In genomic region chr1:185209357-185209756, GRCh38 we compare ENCODE assay signal across 2 cellular contexts. TPM values are rescaled to one million over a fixed set of nuclear protein-coding genes. Genes with fewer than 3 reads are reported as not detected.
DNase-seq lines count a peak whose midpoint lies in the region; ATAC-seq, FAIRE-seq and TF ChIP-seq lines count a peak whose summit lies in the region.
"Not testable (repeated sequence)": the region's sequence is repeated elsewhere in the genome, so short reads cannot be mapped to it uniquely, and the experiment has no call there.

No MANE protein-coding gene starts in this region.

- H3K9ac ChIP-seq in K562 (ENCODE audit: insufficient read depth in 1 of 2, low read depth in 2 of 2, low read length in 2 of 2) = not testable (repeated sequence)

- in situ Hi-C loops in K562 (cut with MboI) = not testable (repeated sequence)

- POLR2A ChIA-PET in HEK293 (lab: Yijun Ruan, JAX); K562 (lab: Yijun Ruan, JAX): not testable (repeated sequence)

- intact Hi-C loops in K562 (cut with micrococcal nuclease) = loop anchor here (10.0 kb wide), 4 partner anchors 105 to 465 kb away; partner anchors contain the start of gene IVNS1ABP

- TF ChIP-seq POLR2A in K562 (conservative IDR thresholded peaks at IDR 0.05) = not testable (repeated sequence)

- not testable (repeated sequence) for H3K79me2 ChIP-seq in K562 (ENCODE audit: control insufficient read depth, insufficient read depth, low read length)

- not testable (repeated sequence) for H3K4me2 ChIP-seq in K562 (ENCODE audit: insufficient read depth, low read length)

- TF ChIP-seq RAD21 in K562 (CRISPR knock-in tag; conservative IDR thresholded peaks at IDR 0.05 in 1 of 2, IDR thresholded peaks at IDR 0.05 in 1 of 2) = not testable (repeated sequence)

- H3K27ac ChIP-seq in HEK293 (ENCODE audit: extremely low read depth, low read depth, low read length); K562 (ENCODE audit: extremely low read depth, low read depth, low read length): not testable (repeated sequence)

- FAIRE-seq in K562 (lab: Jason Lieb, UNC) = not testable (repeated sequence)

- H3K4me3 ChIP-seq in HEK293 (ENCODE audit: low read depth, low read length); K562: not testable (repeated sequence)

- H2AFZ ChIP-seq in K562 (ENCODE audit: low read depth, low read length) = not testable (repeated sequence)

- H3K4me1 ChIP-seq in HEK293 (ENCODE audit: control insufficient read depth, insufficient read depth, low read length); K562 (replicated peaks in 1 of 2; ENCODE audit: control insufficient read depth in 2 of 2, insufficient read depth in 2 of 2, low read length in 2 of 2): not testable (repeated sequence)

- WGBS in K562 (ENCODE audit: insufficient coverage, low coverage, missing lambda C conversion rate) = 36% methylated on average over 1 of the region's 1 CpG

- not testable (repeated sequence) for H3K9me1 ChIP-seq in K562 (ENCODE audit: control insufficient read depth, insufficient read depth, low read length)

- ATAC-seq in K562 = not testable (repeated sequence)

- TF ChIP-seq EP300 in K562 (IDR thresholded peaks at IDR 0.05; ENCODE audit: low read length) = not testable (repeated sequence)

- not testable (repeated sequence) for H3K36me3 ChIP-seq in HEK293 (ENCODE audit: control insufficient read depth in 2 of 2, insufficient read depth in 1 of 2, low read length in 2 of 2); K562 (ENCODE audit: control insufficient read depth, insufficient read depth, low read length)

- not testable (repeated sequence) for DNase-seq in K562 (ENCODE audit: extremely low read depth in 1 of 4, low spot score in 3 of 4)

- CTCF ChIA-PET in HEK293 (lab: Yijun Ruan, JAX); K562 (lab: Yijun Ruan, JAX; ENCODE audit: low intra/inter-chr PET ratio): not testable (repeated sequence)

- BruUV-seq in K562 (replicated peaks; lab: Mats Ljungman, UMichigan) = not testable (repeated sequence)

- H4K20me1 ChIP-seq in K562 (replicated peaks; ENCODE audit: control insufficient read depth, insufficient read depth, low read length) = not testable (repeated sequence)

- TF ChIP-seq CTCF in HEK293 (tag by site-specific recombination; IDR thresholded peaks at IDR 0.05); K562 (IDR thresholded peaks at IDR 0.05 in 2 of 3, conservative IDR thresholded peaks at IDR 0.05 in 1 of 3; ENCODE audit: insufficient read depth in 2 of 3, low read depth in 1 of 3, low read length in 3 of 3): not testable (repeated sequence)

- not testable (repeated sequence) for H3K27me3 ChIP-seq in K562 (ENCODE audit: control insufficient read depth in 2 of 2, insufficient read depth in 2 of 2, low read length in 2 of 2)

- not testable (repeated sequence) for H3K9me3 ChIP-seq in HEK293 (ENCODE audit: control insufficient read depth, insufficient read depth, low read depth, low read length); K562 (replicated peaks; ENCODE audit: control insufficient read depth, insufficient read depth, low read depth, low read length)

TF ChIP-seq in HEK293, 187 proteins besides CTCF, POLR2A, EP300 and RAD21:
- TF ChIP-seq ZNF146 (tag by site-specific recombination; IDR thresholded peaks at IDR 0.05) = peak; percentile 89
- TF ChIP-seq, protein P1, sequence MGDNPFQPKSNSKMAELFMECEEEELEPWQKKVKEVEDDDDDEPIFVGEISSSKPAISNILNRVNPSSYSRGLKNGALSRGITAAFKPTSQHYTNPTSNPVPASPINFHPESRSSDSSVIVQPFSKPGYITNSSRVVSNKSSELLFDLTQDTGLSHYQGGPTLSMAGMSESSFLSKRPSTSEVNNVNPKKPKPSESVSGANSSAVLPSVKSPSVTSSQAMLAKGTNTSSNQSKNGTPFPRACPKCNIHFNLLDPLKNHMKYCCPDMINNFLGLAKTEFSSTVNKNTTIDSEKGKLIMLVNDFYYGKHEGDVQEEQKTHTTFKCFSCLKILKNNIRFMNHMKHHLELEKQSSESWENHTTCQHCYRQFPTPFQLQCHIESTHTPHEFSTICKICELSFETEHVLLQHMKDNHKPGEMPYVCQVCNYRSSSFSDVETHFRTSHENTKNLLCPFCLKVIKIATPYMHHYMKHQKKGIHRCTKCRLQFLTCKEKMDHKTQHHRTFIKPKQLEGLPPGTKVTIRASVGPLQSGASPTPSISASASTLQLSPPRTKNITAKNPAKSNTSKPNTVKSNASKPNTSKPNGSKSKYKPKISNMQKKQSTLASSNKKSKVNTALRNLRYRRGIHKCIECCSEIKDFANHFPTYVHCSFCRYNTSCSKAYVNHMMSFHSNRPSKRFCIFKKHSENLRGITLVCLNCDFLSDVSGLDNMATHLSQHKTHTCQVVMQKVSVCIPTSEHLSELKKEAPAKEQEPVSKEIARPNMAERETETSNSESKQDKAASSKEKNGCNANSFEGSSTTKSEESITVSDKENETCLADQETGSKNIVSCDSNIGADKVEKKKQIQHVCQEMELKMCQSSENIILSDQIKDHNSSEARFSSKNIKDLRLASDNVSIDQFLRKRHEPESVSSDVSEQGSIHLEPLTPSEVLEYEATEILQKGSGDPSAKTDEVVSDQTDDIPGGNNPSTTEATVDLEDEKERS (tag by site-specific recombination; IDR thresholded peaks at IDR 0.05) = 0 out of 2 replicates have a peak, but pooled peaks have one; percentile 68

TF ChIP-seq in K562, 482 proteins besides CTCF, POLR2A, EP300 and RAD21:
- TF ChIP-seq KDM1A (IDR thresholded peaks at IDR 0.05) = peak in 1 of 2 experiments; percentile 48; a peak in 1 of 4 replicates
- peak; percentile 85 for TF ChIP-seq ZNF146 (CRISPR knock-in tag; IDR thresholded peaks at IDR 0.05; ENCODE audit: unreplicated experiment)
- peak; percentile 80; the same call in 1 of the 2 replicates for TF ChIP-seq BCOR (IDR thresholded peaks at IDR 0.05)
- peak; percentile 35 for TF ChIP-seq RBM25 (IDR thresholded peaks at IDR 0.05; ENCODE audit: low read depth, low read length, severe bottlenecking)
TF ChIP-seq in K562: peak in this region for 4; not testable (repeated sequence) for 478.

RNA-seq across cellular contexts. Expression of gene SWT1, which starts 52.4 kb away (rescaled TPM):
- 2.0 and 10.0 TPM in 2 replicates for total RNA-seq in K562 (2011; cell fraction: chromatin; rRNA removed; ENCODE audit: low replicate concordance)
- total RNA-seq in K562 (2011; cell fraction: nucleolus; rRNA removed) = 0.92 and 1.3 TPM in 2 replicates
- total RNA-seq in K562 (2011; cell fraction: nucleoplasm; rRNA removed) = 2.8 and 2.9 TPM in 2 replicates
- total RNA-seq in K562 (2014; rRNA removed) (1.5 and 1.6 TPM in 2 replicates), K562 (2014; rRNA removed; fragmentation: Illumina TruSeq; extraction: Trizol) (3.1 and 3.9 TPM in 2 replicates), K562 (2015; rRNA removed; fragmentation: Illumina TruSeq; extraction: Trizol) (2.7 and 2.9 TPM in 2 replicates), K562 (2021) (2.2 TPM in 2 replicates)
- polyA plus RNA-seq in K562 (2011; rRNA removed) (2.9 and 3.4 TPM in 2 replicates), K562 (2014; fragmentation: Illumina TruSeq; extraction: Trizol) (1.9 and 2.3 TPM in 2 replicates), K562 (2014; fragmentation: Nextera tagmentation; extraction: Ambion mirVana) (1 to 10 TPM; 1.5 to 2.3 TPM), K562 (2014; rRNA removed) (1.6 and 2.0 TPM in 2 replicates)
- polyA plus RNA-seq in K562 (2011; cell fraction: cytosol; rRNA removed) = 0.42 and 1.2 TPM in 2 replicates
- polyA plus RNA-seq in K562 (2011; cell fraction: nucleus; rRNA removed) = 2.0 and 2.6 TPM in 2 replicates
- 1.9 and 2.5 TPM in 2 replicates for polyA plus RNA-seq in K562 (2012)
- polyA minus RNA-seq in K562 (2011; rRNA and poly(A)+ RNA removed) = 3.9 and 4.8 TPM in 2 replicates
- 1.5 and 2.1 TPM in 2 replicates for polyA minus RNA-seq in K562 (2011; cell fraction: cytosol; rRNA and poly(A)+ RNA removed)
- polyA minus RNA-seq in K562 (2011; cell fraction: nucleus; rRNA and poly(A)+ RNA removed) = 1.9 and 3.9 TPM in 2 replicates

RNA-seq across cellular contexts. Expression of gene TRMT1L, which starts 52.6 kb away (rescaled TPM):
- 22.9 and 43.0 TPM in 2 replicates for total RNA-seq in K562 (2011; cell fraction: chromatin; rRNA removed; ENCODE audit: low replicate concordance)
- total RNA-seq in K562 (2011; cell fraction: nucleolus; rRNA removed) = 6.6 and 7.0 TPM in 2 replicates
- total RNA-seq in K562 (2011; cell fraction: nucleoplasm; rRNA removed) = 12.3 and 13.7 TPM in 2 replicates
- total RNA-seq in K562 (2014; rRNA removed) (22.1 and 29.3 TPM in 2 replicates), K562 (2014; rRNA removed; fragmentation: Illumina TruSeq; extraction: Trizol) (36.8 and 39.4 TPM in 2 replicates), K562 (2015; rRNA removed; fragmentation: Illumina TruSeq; extraction: Trizol) (35.3 and 42.2 TPM in 2 replicates), K562 (2021) (29.2 and 32.9 TPM in 2 replicates)
- polyA plus RNA-seq in K562 (2011; rRNA removed) (61.5 and 88.9 TPM in 2 replicates), K562 (2014; fragmentation: Illumina TruSeq; extraction: Trizol) (36.8 and 45.4 TPM in 2 replicates), K562 (2014; fragmentation: Nextera tagmentation; extraction: Ambion mirVana) (1 to 10 TPM; 6.4 to 7.9 TPM), K562 (2014; rRNA removed) (22.1 and 23.3 TPM in 2 replicates)
- polyA plus RNA-seq in K562 (2011; cell fraction: cytosol; rRNA removed) = 19.8 and 40.6 TPM in 2 replicates
- polyA plus RNA-seq in K562 (2011; cell fraction: nucleus; rRNA removed) = 21.5 and 37.9 TPM in 2 replicates
- polyA plus RNA-seq in K562 (2012) = 19.5 and 20.8 TPM in 2 replicates
- polyA minus RNA-seq in K562 (2011; rRNA and poly(A)+ RNA removed) = 145 and 148 TPM in 2 replicates
- 50.5 and 61.9 TPM in 2 replicates for polyA minus RNA-seq in K562 (2011; cell fraction: cytosol; rRNA and poly(A)+ RNA removed)
- polyA minus RNA-seq in K562 (2011; cell fraction: nucleus; rRNA and poly(A)+ RNA removed) = 8.5 and 19.8 TPM in 2 replicates
